ENCODE assay signal across 8 cellular contexts in genomic region chr6:32152414-32153251, GRCh38. TPM values are rescaled to one million over a fixed set of nuclear protein-coding genes. Genes with fewer than 3 reads are reported as not detected.
DNase-seq lines count a peak whose midpoint lies in the region; ATAC-seq, FAIRE-seq and TF ChIP-seq lines count a peak whose summit lies in the region.

No MANE protein-coding gene starts in this region.

- no peaks in the 10 kb centered on the region for H3K27me3 ChIP-seq in brain microvascular endothelial cell (replicated peaks)

- H3K4me1 ChIP-seq in kidney (ENCODE audit: control insufficient read depth in 1 of 2, insufficient read depth in 1 of 2, low read depth in 1 of 2, low read length in 2 of 2) = peaks cover 13 to 20% of the 10 kb centered on the region in 2 donors

- H3K27ac Mint-ChIP-seq in activated CD8-positive, alpha-beta memory T cell treated with anti-CD3 and anti-CD28 coated beads, Interleukin-2, amount 10 ng/mL, durations not matched to agents 7 days and 5 days = no peak overlapping the region

- H3K9ac ChIP-seq in kidney (ENCODE audit: low read length in 2 of 2) = peak overlapping the region; percentile 37 to 82

- H3K9me3 ChIP-seq in kidney (ENCODE audit: control insufficient read depth in 1 of 2, low read length in 2 of 2) = no peaks in the 10 kb centered on the region

- peaks cover 29% of the 10 kb centered on the region for H3K4me1 Mint-ChIP-seq in activated CD8-positive, alpha-beta memory T cell treated with anti-CD3 and anti-CD28 coated beads, Interleukin-2, amount 10 ng/mL, durations not matched to agents 7 days and 5 days

- H3K4me3 ChIP-seq in brain microvascular endothelial cell (ENCODE audit: low read depth, low read length) (peak overlapping the region; percentile 86), kidney (ENCODE audit: low read length in 2 of 2) (peak overlapping the region; percentile 96 to 99)

- peak overlapping the region; percentile 80 for H3K27ac ChIP-seq in brain microvascular endothelial cell
- peak overlapping the region; percentile 88 to 98 for H3K27ac ChIP-seq in kidney (ENCODE audit: low read depth in 2 of 2, low read length in 2 of 2)
- peak overlapping the region; percentile 90 for H3K27ac ChIP-seq in substantia nigra (ENCODE audit: low read depth, low read length, poor library complexity, severe bottlenecking)

- CTCF ChIA-PET in activated CD8-positive, alpha-beta memory T cell treated with anti-CD3 and anti-CD28 coated beads, Interleukin-2, amount 10 ng/mL, durations not matched to agents 7 days and 5 days (lab: Charles Lee) = interaction anchor here (1.1 to 1.6 kb wide), 3 partner anchors 21 to 43 kb away, joined by 3 to 5 read pairs (median 3); no protein-coding TSS in a partner anchor

- peaks cover 45% of the 10 kb centered on the region for H3K27me3 Mint-ChIP-seq in activated CD8-positive, alpha-beta memory T cell treated with anti-CD3 and anti-CD28 coated beads, Interleukin-2, amount 10 ng/mL, durations not matched to agents 7 days and 5 days

- in situ Hi-C loops in brain microvascular endothelial cell (cut with HindIII; ENCODE audit: low pct_ligation_motif_present, low sequenced_read_pairs) = no loop called here

- intact Hi-C loops in kidney (cut with DNase I) = no loop called here

- no peak for ATAC-seq in activated CD8-positive, alpha-beta memory T cell treated with anti-CD3 and anti-CD28 coated beads, Interleukin-2, amount 10 ng/mL, durations not matched to agents 7 days and 5 days

- TF ChIP-seq CTCF in brain microvascular endothelial cell (IDR thresholded peaks at IDR 0.05; ENCODE audit: low read depth, low read length, missing control alignments) (no peak), kidney (IDR thresholded peaks at IDR 0.05; ENCODE audit: borderline replicate concordance, extremely low read depth, insufficient read depth) (no peak)

- peaks cover 4% of the 10 kb centered on the region for H3K36me3 Mint-ChIP-seq in activated CD8-positive, alpha-beta memory T cell treated with anti-CD3 and anti-CD28 coated beads, Interleukin-2, amount 10 ng/mL, durations not matched to agents 7 days and 5 days

- no peaks in the 10 kb centered on the region for H3K9me3 Mint-ChIP-seq in activated CD8-positive, alpha-beta memory T cell treated with anti-CD3 and anti-CD28 coated beads, Interleukin-2, amount 10 ng/mL, durations not matched to agents 7 days and 5 days (ENCODE audit: low read depth)

- H3K4me3 Mint-ChIP-seq in activated CD8-positive, alpha-beta memory T cell treated with anti-CD3 and anti-CD28 coated beads, Interleukin-2, amount 10 ng/mL, durations not matched to agents 7 days and 5 days = peak overlapping the region; percentile 86

- H3K36me3 ChIP-seq in brain microvascular endothelial cell (replicated peaks) (peaks cover 4% of the 10 kb centered on the region), kidney (ENCODE audit: control insufficient read depth in 1 of 2, insufficient read depth in 2 of 2, low read length in 2 of 2) (peaks cover 8 to 16% of the 10 kb centered on the region in 2 donors)

- no peak for DNase-seq in activated CD8-positive, alpha-beta memory T cell treated with anti-CD3 and anti-CD28 coated beads, Interleukin-2, amount 10 ng/mL, durations not matched to agents 7 days and 5 days
- no peak for DNase-seq in activated CD8-positive, alpha-beta memory T cell treated with anti-CD3 and anti-CD28 coated beads for 24 hours
- DNase-seq in brain microvascular endothelial cell (peak; percentile 58), kidney (no peak), substantia nigra (lab: John Stamatoyannopoulos, UW) (peak in 14 of 49 donors; percentile 8 to 45 (median 23)), CD1c-positive myeloid dendritic cell (ENCODE audit: extremely low spot score) (no peak), putamen (ENCODE audit: low spot score) (no peak), NCI-H748 treated with DMSO at 0.1 percent for 48 hours (lab: John Stamatoyannopoulos, UW) (no peak)

- FAIRE-seq in kidney (lab: Jason Lieb, UNC) = no peak

RNA-seq across cellular contexts. Expression of gene PRRT1, which starts 0.9 kb away (rescaled TPM):
- under 1 TPM; 0.23 to 0.28 TPM for total RNA-seq in activated CD8-positive, alpha-beta memory T cell treated with anti-CD3 and anti-CD28 coated beads, Interleukin-2, amount 10 ng/mL, durations not matched to agents 7 days and 5 days
- total RNA-seq in kidney = 2.4 TPM
- 4.0 TPM for polyA plus RNA-seq in kidney (ENCODE audit: insufficient read depth, low read depth, low replicate concordance)

RNA-seq across cellular contexts. Expression of gene PPT2, which starts 1.3 kb away (rescaled TPM):
- 10 to 100 TPM; 13.9 to 21.9 TPM for total RNA-seq in activated CD8-positive, alpha-beta memory T cell treated with anti-CD3 and anti-CD28 coated beads, Interleukin-2, amount 10 ng/mL, durations not matched to agents 7 days and 5 days
- total RNA-seq in kidney = 23.0 TPM
- polyA plus RNA-seq in kidney (ENCODE audit: insufficient read depth, low read depth, low replicate concordance) = 20.3 TPM

RNA-seq across cellular contexts. Expression of gene EGFL8, which starts 11.8 kb away (rescaled TPM):
- 10 to 100 TPM; 11.4 to 13.1 TPM for total RNA-seq in activated CD8-positive, alpha-beta memory T cell treated with anti-CD3 and anti-CD28 coated beads, Interleukin-2, amount 10 ng/mL, durations not matched to agents 7 days and 5 days
- 18.3 TPM for total RNA-seq in kidney
- 15.0 TPM for polyA plus RNA-seq in kidney (ENCODE audit: insufficient read depth, low read depth, low replicate concordance)

RNA-seq across cellular contexts. Expression of gene FKBPL, which starts 22.5 kb away (rescaled TPM):
- 1 to 10 TPM; 7.4 to 7.9 TPM for total RNA-seq in activated CD8-positive, alpha-beta memory T cell treated with anti-CD3 and anti-CD28 coated beads, Interleukin-2, amount 10 ng/mL, durations not matched to agents 7 days and 5 days
- 4.8 TPM for total RNA-seq in kidney
- polyA plus RNA-seq in kidney (ENCODE audit: insufficient read depth, low read depth, low replicate concordance) = 5.7 TPM

RNA-seq across cellular contexts. Expression of gene AGPAT1, which starts 23.3 kb away (rescaled TPM):
- total RNA-seq in activated CD8-positive, alpha-beta memory T cell treated with anti-CD3 and anti-CD28 coated beads, Interleukin-2, amount 10 ng/mL, durations not matched to agents 7 days and 5 days = 10 to 100 TPM; 37.5 to 38.6 TPM
- 58.9 TPM for total RNA-seq in kidney
- polyA plus RNA-seq in kidney (ENCODE audit: insufficient read depth, low read depth, low replicate concordance) = 87.1 TPM
